In the genomic region with DNA sequence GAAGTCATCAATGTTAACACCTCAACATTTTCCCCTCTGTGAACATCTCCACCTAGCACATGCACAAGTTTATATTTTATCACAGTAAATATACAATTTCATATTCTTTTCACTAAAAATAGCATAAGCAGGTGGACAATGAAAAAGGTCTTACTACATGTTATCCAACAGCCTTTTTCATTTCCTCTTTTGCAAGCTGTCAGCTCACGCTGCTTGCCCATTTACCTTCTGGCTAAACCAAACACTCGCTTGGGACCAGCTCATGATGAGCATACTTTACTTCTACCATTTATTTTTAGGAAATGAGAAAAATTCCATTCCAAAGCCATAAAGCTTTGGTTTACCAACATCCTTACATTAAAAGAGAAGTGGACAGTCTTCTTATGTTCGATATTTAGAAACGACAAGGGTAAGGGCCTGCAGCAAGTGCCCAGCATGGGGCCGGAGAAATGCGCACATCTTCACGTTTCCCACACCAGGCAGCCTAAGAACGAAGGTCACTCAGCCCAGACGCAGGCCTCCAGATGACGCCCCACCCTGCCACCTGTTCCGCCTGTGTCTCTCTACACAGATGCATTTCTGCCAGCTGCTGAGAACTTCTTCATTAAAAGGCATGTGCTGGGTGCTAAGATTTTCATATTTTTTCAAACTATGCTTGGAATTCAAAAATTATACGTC, we compare ENCODE assay signal across 8 cellular contexts. TPM values are rescaled to one million over a fixed set of nuclear protein-coding genes. Genes with fewer than 3 reads are reported as not detected.
DNase-seq lines count a peak whose midpoint lies in the region; ATAC-seq and TF ChIP-seq lines count a peak whose summit lies in the region.

No MANE protein-coding gene starts in this region.

- no peak overlapping the region for H3K23ac ChIP-seq in neuronal stem cell (ENCODE audit: low read depth, low read length, poor library complexity)

- no peaks in the 10 kb centered on the region for H3K27me3 ChIP-seq in RWPE2 (ENCODE audit: insufficient read depth, poor library complexity, severe bottlenecking)
- H3K27me3 ChIP-seq in muscle layer of duodenum (ENCODE audit: low read depth, low read length), result no peaks in the 10 kb centered on the region
- H3K27me3 ChIP-seq in neuronal stem cell (ENCODE audit: control insufficient read depth in 3 of 3, insufficient read depth in 3 of 3, low read depth in 1 of 3, low read length in 3 of 3), result no peaks in the 10 kb centered on the region
- H3K27me3 ChIP-seq in H7 (ENCODE audit: control insufficient read depth, insufficient read depth, low read length), result no peaks in the 10 kb centered on the region

- H2AFZ ChIP-seq in neuronal stem cell (ENCODE audit: low read length), result no peak overlapping the region

- H3K27ac ChIP-seq in RWPE2 (ENCODE audit: poor library complexity, severe bottlenecking), result peak overlapping the region; percentile 31
- peak overlapping the region; percentile 41 for H3K27ac ChIP-seq in muscle layer of duodenum (ENCODE audit: low read length)
- no peak overlapping the region for H3K27ac ChIP-seq in neuronal stem cell (replicated peaks; ENCODE audit: low read length)

- peaks cover 28% of the 10 kb centered on the region for H3K36me3 Mint-ChIP-seq in HFFc6 (ENCODE audit: low read depth)

- H3K4me1 Mint-ChIP-seq in HFFc6 (ENCODE audit: low read depth), result peaks cover 71% of the 10 kb centered on the region

- no peak overlapping the region for H2BK12ac ChIP-seq in neuronal stem cell (ENCODE audit: low read length)

- H3K27me3 Mint-ChIP-seq in HFFc6 (ENCODE audit: insufficient read depth), result peaks cover 4% of the 10 kb centered on the region

- no peak overlapping the region for H2AK5ac ChIP-seq in neuronal stem cell (ENCODE audit: low read depth, low read length)

- no peak overlapping the region for H3K4me3 Mint-ChIP-seq in HFFc6

- DNase-seq in HFFc6 (no peak), RWPE2 (ENCODE audit: low spot score) (peak; percentile 31), omental fat pad (ENCODE audit: low spot score) (no peak), DMS114 treated with DMSO at 0.1 percent for 48 hours (lab: John Stamatoyannopoulos, UW; ENCODE audit: unreplicated experiment) (no peak), neuronal stem cell (ENCODE audit: low spot score) (no peak), H7 (no peak)

- no peaks in the 10 kb centered on the region for H3K79me1 ChIP-seq in neuronal stem cell (ENCODE audit: low read depth, low read length)

- H3K27ac Mint-ChIP-seq in HFFc6, result peak overlapping the region; percentile 86

- H3K36me3 ChIP-seq in RWPE2 (ENCODE audit: low read depth) (peaks cover 90% of the 10 kb centered on the region), muscle layer of duodenum (ENCODE audit: control insufficient read depth in 1 of 2, insufficient read depth in 2 of 2, low read length in 2 of 2) (peaks cover 44 to 53% of the 10 kb centered on the region in 2 donors), neuronal stem cell (replicated peaks in 1 of 2; ENCODE audit: control insufficient read depth in 2 of 2, insufficient read depth in 2 of 2, low read length in 2 of 2) (peaks cover 26 to 95% of the 10 kb centered on the region in 2 donors), H7 (replicated peaks; ENCODE audit: control insufficient read depth, insufficient read depth, low read length) (peaks cover 10% of the 10 kb centered on the region)

- no peak overlapping the region for H4K91ac ChIP-seq in neuronal stem cell (ENCODE audit: low read depth, low read length, poor library complexity)

- no peak overlapping the region for H3K14ac ChIP-seq in neuronal stem cell (ENCODE audit: low read length)

- H3K9me3 ChIP-seq in RWPE2 (ENCODE audit: severe bottlenecking) (no peaks in the 10 kb centered on the region), muscle layer of duodenum (ENCODE audit: control insufficient read depth in 1 of 2, low read length in 2 of 2) (no peaks in the 10 kb centered on the region), neuronal stem cell (replicated peaks in 1 of 2; ENCODE audit: control insufficient read depth in 2 of 2, insufficient read depth in 1 of 2, low read depth in 1 of 2, low read length in 2 of 2) (no peaks in the 10 kb centered on the region)

- no peaks in the 10 kb centered on the region for H3K9me3 Mint-ChIP-seq in HFFc6

- H4K8ac ChIP-seq in neuronal stem cell (ENCODE audit: low read depth, low read length), result no peak overlapping the region

- H3K18ac ChIP-seq in neuronal stem cell (ENCODE audit: low read length), result no peak overlapping the region

- no peak overlapping the region for H2BK5ac ChIP-seq in neuronal stem cell (ENCODE audit: low read length)

- H3K9ac ChIP-seq in neuronal stem cell (ENCODE audit: low read depth, low read length, poor library complexity), result no peak overlapping the region

- no peak overlapping the region for H2BK15ac ChIP-seq in neuronal stem cell (ENCODE audit: low read length)

- no peak overlapping the region for H2BK120ac ChIP-seq in neuronal stem cell (ENCODE audit: low read depth, low read length)

- H3K4me2 ChIP-seq in neuronal stem cell (ENCODE audit: insufficient read depth, low read length, poor library complexity, severe bottlenecking), result no peak overlapping the region

- no peak for TF ChIP-seq CTCF in HFFc6 (IDR thresholded peaks at IDR 0.05)
- TF ChIP-seq CTCF in RWPE2 (IDR thresholded peaks at IDR 0.05; ENCODE audit: poor library complexity, severe bottlenecking), result no peak
- no peak for TF ChIP-seq CTCF in omental fat pad (IDR thresholded peaks at IDR 0.05)

- no peak overlapping the region for H3K4ac ChIP-seq in neuronal stem cell (ENCODE audit: low read length)

- WGBS in neuronal stem cell (ENCODE audit: extremely low coverage in 2 of 2, insufficient read length in 2 of 2, insufficient replicate concordance in 1 of 2), 2 donors, result no CpG with 5 or more reads among the region's 12 CpGs

- peaks cover 20% of the 10 kb centered on the region for H3K4me1 ChIP-seq in RWPE2 (ENCODE audit: insufficient read depth, poor library complexity, severe bottlenecking)
- peaks cover 26 to 38% of the 10 kb centered on the region in 2 donors for H3K4me1 ChIP-seq in muscle layer of duodenum (ENCODE audit: control insufficient read depth in 1 of 2, insufficient read depth in 2 of 2, low read length in 2 of 2)
- H3K4me1 ChIP-seq in neuronal stem cell (ENCODE audit: control insufficient read depth in 2 of 2, insufficient read depth in 1 of 2, low read depth in 1 of 2, low read length in 2 of 2), result no peaks in the 10 kb centered on the region

- ATAC-seq in GM18502 (IDR thresholded peaks at IDR 0.05; ENCODE audit: poor library complexity, unreplicated experiment) (peak; percentile 60), RWPE2 (ENCODE audit: low read depth) (no peak), omental fat pad (ENCODE audit: low FRiP score) (no peak)

- no peak overlapping the region for H3K4me3 ChIP-seq in RWPE2 (ENCODE audit: severe bottlenecking)
- H3K4me3 ChIP-seq in muscle layer of duodenum (ENCODE audit: low read depth in 1 of 2, low read length in 2 of 2), result no peak overlapping the region
- H3K4me3 ChIP-seq in neuronal stem cell (ENCODE audit: low read length in 2 of 2), result no peak overlapping the region
- no peak overlapping the region for H3K4me3 ChIP-seq in H7 (ENCODE audit: insufficient read depth, low read depth, low read length)

RNA-seq across cellular contexts. Expression of gene SNN, which starts 13.9 kb away (rescaled TPM):
- total RNA-seq in HFFc6 (2021; fragmentation: NEBNext Ultra II Directional; extraction: Animal tissue kit (Norgen Biotek cat#: 25700)), result 1 to 10 TPM; 4.6 to 7.6 (median 6.5) TPM
- 10 to 100 TPM; 25.9 to 52.2 (median 41.9) TPM for total RNA-seq in omental fat pad
- polyA plus RNA-seq in neuronal stem cell (2013, experiment 1 of 2), result 84.2 TPM
- 83.6 TPM for polyA plus RNA-seq in neuronal stem cell (2013, experiment 2 of 2)
- total RNA-seq in H7 (2014; rRNA removed; shearing (Covaris generic)), result 34.1 and 34.9 TPM in 2 replicates
